ENCODE assay signal across 19 cellular contexts in the genomic region with DNA sequence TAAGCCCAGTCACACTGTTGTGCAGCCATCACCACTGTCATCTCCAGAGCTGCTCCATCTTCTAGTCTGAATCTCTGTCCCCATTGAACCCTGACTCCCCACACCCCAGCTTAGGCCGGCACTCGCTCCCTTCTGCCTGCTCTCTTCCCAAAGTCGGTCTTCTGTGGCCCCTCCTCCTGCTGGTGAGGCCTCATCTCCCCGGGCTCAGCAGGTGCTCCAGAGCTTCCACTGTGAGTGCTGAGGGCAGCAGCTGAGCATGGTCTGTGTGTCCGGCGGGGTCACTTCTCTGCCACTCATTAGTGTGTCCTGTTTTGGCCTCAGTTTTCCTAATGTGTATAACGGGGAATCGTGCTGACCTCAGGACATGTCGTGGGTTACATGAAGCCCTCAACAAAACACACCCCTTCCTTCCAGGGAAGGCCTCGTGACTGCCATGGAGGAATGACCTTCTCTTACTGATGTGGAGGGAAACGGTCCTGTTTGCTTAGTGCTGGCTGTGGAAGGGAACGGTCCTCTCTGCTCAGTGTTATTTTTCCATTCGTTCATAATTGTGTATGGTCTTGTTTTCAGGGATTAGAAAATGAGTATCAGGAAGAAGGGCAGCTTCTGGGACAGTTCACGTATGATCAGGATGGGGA. TPM values are rescaled to one million over a fixed set of nuclear protein-coding genes. Genes with fewer than 3 reads are reported as not detected.
DNase-seq lines count a peak whose midpoint lies in the region; ATAC-seq, FAIRE-seq and TF ChIP-seq lines count a peak whose summit lies in the region.
"Had no signal": no experiment of that assay in that cellular context is flagged by ENCODE, and none has a peak within 500 bp of the region (broad histone marks: within the 10 kb centered on the region; RNA-seq: fewer than 3 reads in every experiment).

No MANE protein-coding gene starts in this region.

- no peak for TF ChIP-seq CTCF in liver (IDR thresholded peaks at IDR 0.05; ENCODE audit: low read depth, low read length, missing input control)
- no peak for TF ChIP-seq CTCF in HepG2 (CRISPR knock-in tag; IDR thresholded peaks at IDR 0.05)
- no peak for TF ChIP-seq CTCF in endodermal cell (conservative IDR thresholded peaks at IDR 0.05)
- no peak for TF ChIP-seq CTCF in ovary (IDR thresholded peaks at IDR 0.05)
- TF ChIP-seq CTCF in OCI-LY7 (conservative IDR thresholded peaks at IDR 0.05; ENCODE audit: low read length): no peak

- DNase-seq in HepG2 (ENCODE audit: low spot score) (no peak), endodermal cell (no peak), ovary (no peak), NCI-H2029 treated with DMSO at 0.1 percent for 48 hours (lab: John Stamatoyannopoulos, UW) (no peak), GM12892 (ENCODE audit: insufficient read length) (no peak), OCI-LY7 (ENCODE audit: low spot score) (no peak)
- DNase-seq: activated CD4-positive, alpha-beta memory T cell treated with anti-CD3 and anti-CD28 coated beads for 36 hours; colonic mucosa; NCI-H1436; NK-92 treated with Interleukin-12 subunit alpha and Interleukin-12 subunit beta, amount 100 ng/mL, for 24 hours; retina; stimulated activated naive CD8-positive, alpha-beta T cell treated with anti-CD3 and anti-CD28 coated beads, Interleukin-15, amount 100 ng/mL, for 72 hours had no signal

- peaks cover 5% of the 10 kb centered on the region for H3K4me1 Mint-ChIP-seq in endodermal cell

- peak overlapping the region; percentile 61 for H3K27ac Mint-ChIP-seq in endodermal cell
- H3K27ac Mint-ChIP-seq: activated CD4-positive, alpha-beta memory T cell treated with anti-CD3 and anti-CD28 coated beads for 36 hours; activated T-helper 17 cell treated with anti-CD3 and anti-CD28 coated beads, Interleukin-2, amount 50 U/mL, for 72 hours; memory B cell had no signal

- no TSS peak for BruUV-seq in HepG2 (replicated peaks; lab: Mats Ljungman, UMichigan)
- BruUV-seq in OCI-LY7 (replicated peaks; lab: Mats Ljungman, UMichigan): no TSS peak

- TF ChIP-seq RAD21 in liver (IDR thresholded peaks at IDR 0.05) (no peak), HepG2 (CRISPR knock-in tag; IDR thresholded peaks at IDR 0.05) (no peak)

- H3K4me2 ChIP-seq in HepG2 (ENCODE audit: low read depth, low read length) (no peak overlapping the region), OCI-LY7 (ENCODE audit: low read length) (no peak overlapping the region)

- H4K20me1 ChIP-seq in HepG2 (ENCODE audit: insufficient read depth, low read length): no peaks in the 10 kb centered on the region
- no peaks in the 10 kb centered on the region for H4K20me1 ChIP-seq in OCI-LY7 (ENCODE audit: insufficient read depth, low read length)

- no peak overlapping the region for H3K9ac ChIP-seq in liver (ENCODE audit: low read depth in 1 of 2, low read length in 2 of 2)
- H3K9ac ChIP-seq in HepG2 (ENCODE audit: insufficient read depth, low read depth, low read length): no peak overlapping the region
- H3K9ac ChIP-seq in endodermal cell (ENCODE audit: extremely low read depth, low read length, poor library complexity, severe bottlenecking): no peak overlapping the region

- TF ChIP-seq EP300 in HepG2 (IDR thresholded peaks at IDR 0.05; ENCODE audit: low read depth in 2 of 2, low read length in 2 of 2): no peak
- TF ChIP-seq EP300 in HepG2 (CRISPR knock-in tag; IDR thresholded peaks at IDR 0.05; ENCODE audit: borderline replicate concordance): no peak
- no peak for TF ChIP-seq EP300 in ovary (IDR thresholded peaks at IDR 0.05)

- POLR2A ChIA-PET in HepG2 (lab: Yijun Ruan, JAX) (no interaction called here), OCI-LY7 (lab: Charles Lee) (no interaction called here)

- H3K27ac ChIP-seq in liver (ENCODE audit: low read depth in 1 of 2, low read length in 2 of 2) (peak overlapping the region; percentile 67 to 69), HepG2 (ENCODE audit: extremely low read length, insufficient read depth, low read length) (no peak overlapping the region), endodermal cell (ENCODE audit: low read depth, low read length) (no peak overlapping the region), ovary (peak overlapping the region; percentile 17 to 85), OCI-LY7 (ENCODE audit: low read depth, low read length, poor library complexity, severe bottlenecking) (no peak overlapping the region)
- H3K27ac ChIP-seq: colonic mucosa had no signal

- H3K79me2 ChIP-seq in HepG2 (ENCODE audit: insufficient read depth, low read length): no peaks in the 10 kb centered on the region
- H3K79me2 ChIP-seq in OCI-LY7 (ENCODE audit: insufficient read depth, low read depth, low read length): peaks cover 2% of the 10 kb centered on the region; the same call in 1 of the 2 replicates

- CTCF ChIA-PET in HepG2 (lab: Yijun Ruan, JAX; ENCODE audit: low intra/inter-chr PET ratio, low total read pairs): no interaction called here
- CTCF ChIA-PET in OCI-LY7 (lab: Charles Lee; ENCODE audit: unreplicated experiment): interaction anchor here (0.6 kb wide), 1 partner anchor 121 kb away, joined by 5 read pairs; no protein-coding TSS in a partner anchor

- in situ Hi-C loops in HepG2 (cut with HindIII; ENCODE audit: extremely low pct_ligation_motif_present, low pct_unique_long_range_greater_than_20kb): loop anchor here (5.0 kb wide), 1 partner anchor 85 kb away; no protein-coding TSS in a partner anchor

- H3K9me3 Mint-ChIP-seq in endodermal cell: peaks cover 10% of the 10 kb centered on the region
- H3K9me3 Mint-ChIP-seq: activated CD4-positive, alpha-beta memory T cell treated with anti-CD3 and anti-CD28 coated beads for 36 hours; activated T-helper 17 cell treated with anti-CD3 and anti-CD28 coated beads, Interleukin-2, amount 50 U/mL, for 72 hours; memory B cell; nephron; stimulated activated naive CD8-positive, alpha-beta T cell treated with anti-CD3 and anti-CD28 coated beads, Interleukin-15, amount 100 ng/mL, for 72 hours had no signal

- no peaks in the 10 kb centered on the region for H3K27me3 ChIP-seq in liver (ENCODE audit: control insufficient read depth in 4 of 4, insufficient read depth in 4 of 4, low read length in 3 of 4)
- no peaks in the 10 kb centered on the region for H3K27me3 ChIP-seq in HepG2 (ENCODE audit: control insufficient read depth in 1 of 2, insufficient read depth in 2 of 2, low read length in 2 of 2)
- H3K27me3 ChIP-seq in endodermal cell (ENCODE audit: control insufficient read depth, insufficient read depth, low read length, poor library complexity, severe bottlenecking): no peaks in the 10 kb centered on the region
- H3K27me3 ChIP-seq in ovary: no peaks in the 10 kb centered on the region
- H3K27me3 ChIP-seq: colonic mucosa had no signal

- no peak overlapping the region for H2AFZ ChIP-seq in HepG2 (ENCODE audit: low read length)
- no peak overlapping the region for H2AFZ ChIP-seq in OCI-LY7 (ENCODE audit: low read length)

- TF ChIP-seq POLR2A in HepG2 (IDR thresholded peaks at IDR 0.05; ENCODE audit: insufficient read depth in 1 of 2, low read depth in 2 of 2, low read length in 2 of 2) (no peak), ovary (IDR thresholded peaks at IDR 0.05) (no peak), GM12892 (IDR thresholded peaks at IDR 0.05; ENCODE audit: low read depth, low read length) (no peak)

- FAIRE-seq in HepG2 (lab: Jason Lieb, UNC) (no peak), GM12892 (lab: Jason Lieb, UNC) (no peak)
- FAIRE-seq: GM19239, HTR-8/SVneo had no signal

- H3K4me3 Mint-ChIP-seq in endodermal cell: no peak overlapping the region
- H3K4me3 Mint-ChIP-seq: activated CD4-positive, alpha-beta memory T cell treated with anti-CD3 and anti-CD28 coated beads for 36 hours; activated T-helper 17 cell treated with anti-CD3 and anti-CD28 coated beads, Interleukin-2, amount 50 U/mL, for 72 hours; memory B cell; nephron; stimulated activated naive CD8-positive, alpha-beta T cell treated with anti-CD3 and anti-CD28 coated beads, Interleukin-15, amount 100 ng/mL, for 72 hours had no signal

- H3K36me3 Mint-ChIP-seq in endodermal cell (ENCODE audit: low read depth): peaks cover 69% of the 10 kb centered on the region

- H3K4me1 ChIP-seq in liver (ENCODE audit: control insufficient read depth in 4 of 4, insufficient read depth in 4 of 4, low read length in 3 of 4) (peaks cover 0 to 28% (median 16%) of the 10 kb centered on the region in 4 donors), HepG2 (ENCODE audit: insufficient read depth, low read length) (peaks cover 12% of the 10 kb centered on the region), endodermal cell (ENCODE audit: control insufficient read depth, insufficient read depth, low read length) (peaks cover 4% of the 10 kb centered on the region), ovary (ENCODE audit: insufficient read depth) (peaks cover 25% of the 10 kb centered on the region), OCI-LY7 (ENCODE audit: insufficient read depth, low read length, poor library complexity, severe bottlenecking) (peaks cover 31% of the 10 kb centered on the region)

- intact Hi-C loops in HepG2 (cut with micrococcal nuclease; ENCODE audit: unreplicated experiment) (loop anchor here (10.0 kb wide), 1 partner anchor 57 kb away; no protein-coding TSS in a partner anchor), ovary (cut with DNase I) (loop anchor here in 3 of 4 donors (2.0 to 10.0 kb wide), 6 partner anchors 29 to 347 kb away; no protein-coding TSS in a partner anchor), OCI-LY7 (cut with micrococcal nuclease; ENCODE audit: unreplicated experiment) (no loop called here)

- H3K9me3 ChIP-seq in liver (ENCODE audit: control insufficient read depth in 4 of 4, low read length in 3 of 4) (no peaks in the 10 kb centered on the region), HepG2 (ENCODE audit: low read length) (no peaks in the 10 kb centered on the region), endodermal cell (ENCODE audit: control insufficient read depth, low read length) (no peaks in the 10 kb centered on the region), ovary (no peaks in the 10 kb centered on the region), OCI-LY7 (ENCODE audit: low read length) (no peaks in the 10 kb centered on the region)
- H3K9me3 ChIP-seq: colonic mucosa had no signal

- no peaks in the 10 kb centered on the region for H3K9me2 ChIP-seq in OCI-LY7 (ENCODE audit: insufficient read depth, low read length)

- H3K36me3 ChIP-seq in liver (ENCODE audit: control insufficient read depth in 4 of 4, insufficient read depth in 3 of 4, low read depth in 1 of 4, low read length in 3 of 4): peaks cover 0 to 20% (median 8%) of the 10 kb centered on the region in 4 donors
- H3K36me3 ChIP-seq in HepG2 (replicated peaks in 1 of 2; ENCODE audit: control insufficient read depth in 1 of 2, insufficient read depth in 2 of 2, low read length in 2 of 2): peaks cover 12 to 40% of the 10 kb centered on the region in 2 experiments
- H3K36me3 ChIP-seq in endodermal cell (ENCODE audit: control insufficient read depth, insufficient read depth, low read length): peaks cover 72% of the 10 kb centered on the region
- H3K36me3 ChIP-seq in ovary: no peaks in the 10 kb centered on the region
- H3K36me3 ChIP-seq in OCI-LY7 (ENCODE audit: insufficient read depth, low read length): peaks cover 56% of the 10 kb centered on the region
- H3K36me3 ChIP-seq: colonic mucosa had no signal

- WGBS in liver: 80% methylated on average over 14 of the region's 14 CpGs
- WGBS in HepG2 (ENCODE audit: low lambda C conversion rate): 90% methylated on average over 14 of the region's 14 CpGs
- 92 to 94% methylated on average over 13 to 14 of the region's 14 CpGs for WGBS in endodermal cell (ENCODE audit: insufficient coverage in 1 of 2, insufficient read length in 1 of 2), 2 experiments
- WGBS in ovary, 3 donors: 65 to 78% (median 67%) methylated on average over 14 of the region's 14 CpGs

- no peak for ATAC-seq in HepG2
- no peak for ATAC-seq in HG02981 (IDR thresholded peaks at IDR 0.05; ENCODE audit: unreplicated experiment)
- ATAC-seq: activated T-helper 17 cell treated with anti-CD3 and anti-CD28 coated beads, Interleukin-2, amount 50 U/mL, for 72 hours; stimulated activated naive CD8-positive, alpha-beta T cell treated with anti-CD3 and anti-CD28 coated beads, Interleukin-15, amount 100 ng/mL, for 72 hours had no signal

- H3K4me3 ChIP-seq in liver (ENCODE audit: low read depth in 1 of 3, low read length in 3 of 3) (no peak overlapping the region), HepG2 (replicated peaks in 1 of 3; ENCODE audit: insufficient read depth in 1 of 3, low read depth in 2 of 3, low read length in 3 of 3) (no peak overlapping the region), endodermal cell (ENCODE audit: low read length) (no peak overlapping the region), ovary (no peak overlapping the region), OCI-LY7 (ENCODE audit: low read depth, low read length, poor library complexity, severe bottlenecking) (no peak overlapping the region)
- H3K4me3 ChIP-seq: colonic mucosa had no signal

- H3K27me3 Mint-ChIP-seq in endodermal cell (ENCODE audit: insufficient read depth): no peaks in the 10 kb centered on the region
- H3K27me3 Mint-ChIP-seq: activated CD4-positive, alpha-beta memory T cell treated with anti-CD3 and anti-CD28 coated beads for 36 hours; activated T-helper 17 cell treated with anti-CD3 and anti-CD28 coated beads, Interleukin-2, amount 50 U/mL, for 72 hours; memory B cell; stimulated activated naive CD8-positive, alpha-beta T cell treated with anti-CD3 and anti-CD28 coated beads, Interleukin-15, amount 100 ng/mL, for 72 hours had no signal

RNA-seq across cellular contexts. Expression of a gene that starts 4.3 kb away (rescaled TPM):
- total RNA-seq in liver (10 to 100 TPM; 19.5 to 30.3 TPM), HepG2 (2016; rRNA removed; fragmentation: Illumina TruSeq; extraction: Trizol) (28.2 and 31.6 TPM in 2 replicates), endodermal cell (10 to 100 TPM; 73.3 to 84.3 TPM), ovary (10 to 100 TPM; 16.8 to 37.6 (median 30.4) TPM), OCI-LY7 (2022) (51.1 and 54.5 TPM in 2 replicates)
- polyA plus RNA-seq in liver (10 to 100 TPM; 24.3 to 34.7 TPM), HepG2 (2011; rRNA removed) (35.2 and 44.4 TPM in 2 replicates), ovary (10 to 100 TPM in 1 of 2 donors, 1 to 10 TPM in 1; 7.2 to 37.2 TPM)
- total RNA-seq in HepG2 (2016; cell fraction: cytosol; rRNA removed; fragmentation: Illumina TruSeq; extraction: Trizol; ENCODE audit: low read depth): 7.8 and 8.0 TPM in 2 replicates
- total RNA-seq in HepG2 (2016; cell fraction: insoluble cytoplasmic fraction; rRNA removed; fragmentation: Illumina TruSeq; extraction: Trizol): 27.8 and 31.5 TPM in 2 replicates
- 18.9 and 22.1 TPM in 2 replicates for total RNA-seq in HepG2 (2016; cell fraction: membrane; rRNA removed; fragmentation: Illumina TruSeq; extraction: Trizol)
- 26.6 and 28.2 TPM in 2 replicates for total RNA-seq in HepG2 (2016; cell fraction: nucleus; rRNA removed; fragmentation: Illumina TruSeq; extraction: Trizol)
- 32.6 and 49.3 TPM in 2 replicates for polyA plus RNA-seq in HepG2 (2011; cell fraction: cytosol; rRNA removed)
- polyA plus RNA-seq in HepG2 (2011; cell fraction: nucleus; rRNA removed): 186 and 201 TPM in 2 replicates
- 33.0 and 39.4 TPM in 2 replicates for polyA plus RNA-seq in HepG2 (2012)
- 13.8 and 16.4 TPM in 2 replicates for polyA plus RNA-seq in HepG2 (2016; cell fraction: cytosol; fragmentation: Illumina TruSeq; extraction: Trizol; ENCODE audit: low read depth)
- 49.1 and 51.2 TPM in 2 replicates for polyA plus RNA-seq in HepG2 (2016; cell fraction: insoluble cytoplasmic fraction; fragmentation: Illumina TruSeq; extraction: Trizol; ENCODE audit: low read depth)
- polyA plus RNA-seq in HepG2 (2016; cell fraction: membrane; fragmentation: Illumina TruSeq; extraction: Trizol; ENCODE audit: low read depth): 21.9 and 26.3 TPM in 2 replicates
- 111 and 112 TPM in 2 replicates for polyA plus RNA-seq in HepG2 (2016; cell fraction: nucleus; fragmentation: Illumina TruSeq; extraction: Trizol; ENCODE audit: insufficient read depth, low read depth)
- polyA minus RNA-seq in HepG2 (2011; rRNA and poly(A)+ RNA removed; ENCODE audit: low replicate concordance): 16.3 and 17.4 TPM in 2 replicates
- polyA minus RNA-seq in HepG2 (2011; cell fraction: cytosol; rRNA and poly(A)+ RNA removed): 9.7 and 12.6 TPM in 2 replicates
- 19.2 and 26.4 TPM in 2 replicates for polyA minus RNA-seq in HepG2 (2011; cell fraction: nucleus; rRNA and poly(A)+ RNA removed)
- 49.1 TPM for polyA plus RNA-seq in endodermal cell (2013, experiment 1 of 2)
- polyA plus RNA-seq in endodermal cell (2013, experiment 2 of 2): 46.6 TPM
- polyA plus RNA-seq in GM12892 (2012; ENCODE audit: missing spikeins): 18.8 TPM
- total RNA-seq in OCI-LY7 (2014; rRNA removed; shearing (Covaris generic)): 46.3 and 54.4 TPM in 2 replicates

RNA-seq across cellular contexts. Expression of a gene that starts 39.7 kb away (rescaled TPM):
- total RNA-seq in liver: 100 to 1,000 TPM in 1 of 2 donors, 10 to 100 TPM in 1; 50.9 to 162 TPM
- polyA plus RNA-seq in liver: 10 to 100 TPM; 24.8 to 29.2 TPM
- total RNA-seq in HepG2 (2016; rRNA removed; fragmentation: Illumina TruSeq; extraction: Trizol): 23.2 and 47.0 TPM in 2 replicates
- total RNA-seq in HepG2 (2016; cell fraction: cytosol; rRNA removed; fragmentation: Illumina TruSeq; extraction: Trizol; ENCODE audit: low read depth): 20.5 and 20.8 TPM in 2 replicates
- 23.7 and 48.5 TPM in 2 replicates for total RNA-seq in HepG2 (2016; cell fraction: insoluble cytoplasmic fraction; rRNA removed; fragmentation: Illumina TruSeq; extraction: Trizol)
- total RNA-seq in HepG2 (2016; cell fraction: membrane; rRNA removed; fragmentation: Illumina TruSeq; extraction: Trizol): 17.9 and 19.0 TPM in 2 replicates
- total RNA-seq in HepG2 (2016; cell fraction: nucleus; rRNA removed; fragmentation: Illumina TruSeq; extraction: Trizol): 73.3 and 80.7 TPM in 2 replicates
- polyA plus RNA-seq in HepG2 (2011; rRNA removed): 126 and 140 TPM in 2 replicates
- polyA plus RNA-seq in HepG2 (2011; cell fraction: cytosol; rRNA removed): 172 and 209 TPM in 2 replicates
- 652 and 741 TPM in 2 replicates for polyA plus RNA-seq in HepG2 (2011; cell fraction: nucleus; rRNA removed)
- polyA plus RNA-seq in HepG2 (2012): 71.5 and 75.9 TPM in 2 replicates
- polyA plus RNA-seq in HepG2 (2016; cell fraction: cytosol; fragmentation: Illumina TruSeq; extraction: Trizol; ENCODE audit: low read depth): 8.3 and 11.8 TPM in 2 replicates
- 18.4 and 20.2 TPM in 2 replicates for polyA plus RNA-seq in HepG2 (2016; cell fraction: insoluble cytoplasmic fraction; fragmentation: Illumina TruSeq; extraction: Trizol; ENCODE audit: low read depth)
- 7.5 and 9.3 TPM in 2 replicates for polyA plus RNA-seq in HepG2 (2016; cell fraction: membrane; fragmentation: Illumina TruSeq; extraction: Trizol; ENCODE audit: low read depth)
- polyA plus RNA-seq in HepG2 (2016; cell fraction: nucleus; fragmentation: Illumina TruSeq; extraction: Trizol; ENCODE audit: insufficient read depth, low read depth): 160 and 177 TPM in 2 replicates
- polyA minus RNA-seq in HepG2 (2011; rRNA and poly(A)+ RNA removed; ENCODE audit: low replicate concordance): 212 and 267 TPM in 2 replicates
- polyA minus RNA-seq in HepG2 (2011; cell fraction: cytosol; rRNA and poly(A)+ RNA removed): 55.5 and 58.0 TPM in 2 replicates
- polyA minus RNA-seq in HepG2 (2011; cell fraction: nucleus; rRNA and poly(A)+ RNA removed): 208 and 210 TPM in 2 replicates
- 100 to 1,000 TPM; 133 to 136 TPM for total RNA-seq in endodermal cell
- 114 TPM for polyA plus RNA-seq in endodermal cell (2013, experiment 1 of 2)
- polyA plus RNA-seq in endodermal cell (2013, experiment 2 of 2): 103 TPM
- total RNA-seq in ovary: 100 to 1,000 TPM; 140 to 196 (median 154) TPM
- 100 to 1,000 TPM; 100 to 135 TPM for polyA plus RNA-seq in ovary
- 57.6 TPM for polyA plus RNA-seq in GM12892 (2012; ENCODE audit: missing spikeins)
- total RNA-seq in OCI-LY7 (2014; rRNA removed; shearing (Covaris generic)): 78.5 and 105 TPM in 2 replicates
- 83.4 and 84.2 TPM in 2 replicates for total RNA-seq in OCI-LY7 (2022)

Comparison
In these comparisons a context has a peak if more than half of its experiments do, and no peak if none do; other contexts are left out.
1. H3K27ac ChIP-seq: peak in liver (2 of 2) and ovary (2 of 2); none in HepG2 (single experiment), endodermal cell (single experiment) and OCI-LY7 (single experiment).